In the genomic region with DNA sequence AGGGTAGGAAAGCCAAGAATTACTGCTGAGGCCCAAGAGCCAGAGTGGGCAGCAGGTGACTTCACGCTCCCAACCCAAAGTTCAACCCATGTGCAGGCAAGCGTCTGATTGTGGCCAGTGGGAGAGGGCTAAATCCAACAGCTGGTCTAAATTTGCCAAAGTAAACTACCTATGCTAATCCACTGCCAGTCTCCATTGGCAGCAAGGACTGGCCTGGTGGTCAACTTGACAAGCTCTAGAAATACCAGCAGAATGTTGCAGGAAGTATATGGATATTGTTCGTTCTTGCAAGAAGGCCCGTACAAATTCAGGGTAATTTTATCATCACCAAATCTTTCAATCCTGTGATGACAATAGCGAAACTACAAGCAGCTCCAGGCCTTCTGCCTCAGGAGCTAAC, we compare ENCODE assay signal across 1 cellular context.
TF ChIP-seq lines count a peak whose summit lies in the region.

No MANE protein-coding gene starts in this region.

TF ChIP-seq in H1, 55 proteins besides CTCF, POLR2A, EP300 and RAD21:
- no peak for TF ChIP-seq CTBP2 (IDR thresholded peaks at IDR 0.05; ENCODE audit: borderline replicate concordance, insufficient read depth, insufficient read length, low read length)
- no peak for TF ChIP-seq BACH1 (IDR thresholded peaks at IDR 0.05; ENCODE audit: low read length)
- no peak for TF ChIP-seq PHF8 (conservative IDR thresholded peaks at IDR 0.05; ENCODE audit: low read depth, low read length)
- no peak for TF ChIP-seq MAFK (IDR thresholded peaks at IDR 0.05; ENCODE audit: low read depth, low read length)
- no peak for TF ChIP-seq TEAD4 (IDR thresholded peaks at IDR 0.05; ENCODE audit: low read depth, low read length)
- no peak for TF ChIP-seq TAF7 (optimal IDR thresholded peaks at IDR 0.05; ENCODE audit: borderline replicate concordance, low read depth, low read length)
- TF ChIP-seq EGR1 (IDR thresholded peaks at IDR 0.05; ENCODE audit: borderline replicate concordance, low read depth, low read length) = no peak
- no peak for TF ChIP-seq RXRA (IDR thresholded peaks at IDR 0.05; ENCODE audit: insufficient read depth, low read depth, low read length)
- TF ChIP-seq EZH2 (IDR thresholded peaks at IDR 0.05; ENCODE audit: low read depth, low read length, severe bottlenecking) = no peak
- TF ChIP-seq HDAC2 (IDR thresholded peaks at IDR 0.05; ENCODE audit: borderline replicate concordance in 1 of 2, low read depth in 2 of 2, low read length in 2 of 2) = no peak
- no peak for TF ChIP-seq SP2 (IDR thresholded peaks at IDR 0.05; ENCODE audit: low read length)
- TF ChIP-seq RNF2 (IDR thresholded peaks at IDR 0.05; ENCODE audit: borderline replicate concordance, low read depth, low read length, missing control alignments, poor library complexity, severe bottlenecking) = no peak
- no peak for TF ChIP-seq KDM4A (IDR thresholded peaks at IDR 0.05; ENCODE audit: low read depth, low read length, severe bottlenecking)
- TF ChIP-seq, protein P1, sequence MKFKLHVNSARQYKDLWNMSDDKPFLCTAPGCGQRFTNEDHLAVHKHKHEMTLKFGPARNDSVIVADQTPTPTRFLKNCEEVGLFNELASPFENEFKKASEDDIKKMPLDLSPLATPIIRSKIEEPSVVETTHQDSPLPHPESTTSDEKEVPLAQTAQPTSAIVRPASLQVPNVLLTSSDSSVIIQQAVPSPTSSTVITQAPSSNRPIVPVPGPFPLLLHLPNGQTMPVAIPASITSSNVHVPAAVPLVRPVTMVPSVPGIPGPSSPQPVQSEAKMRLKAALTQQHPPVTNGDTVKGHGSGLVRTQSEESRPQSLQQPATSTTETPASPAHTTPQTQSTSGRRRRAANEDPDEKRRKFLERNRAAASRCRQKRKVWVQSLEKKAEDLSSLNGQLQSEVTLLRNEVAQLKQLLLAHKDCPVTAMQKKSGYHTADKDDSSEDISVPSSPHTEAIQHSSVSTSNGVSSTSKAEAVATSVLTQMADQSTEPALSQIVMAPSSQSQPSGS (IDR thresholded peaks at IDR 0.05; ENCODE audit: low read length) = no peak
